ENCODE assay signal across 1 cellular context in genomic region chr11:48081151-48082010, GRCh38.
TF ChIP-seq lines count a peak whose summit lies in the region.

No MANE protein-coding gene starts in this region.

TF ChIP-seq in SK-N-SH treated with all-trans-retinoic acid at 6 μM for 48 hours, 23 proteins besides CTCF, POLR2A, EP300 and RAD21 (continued from another document):
- TF ChIP-seq POU6F1 (CRISPR knock-in tag; IDR thresholded peaks at IDR 0.05; ENCODE audit: borderline replicate concordance, low read depth) = no peak
- no peak for TF ChIP-seq PATZ1 (CRISPR knock-in tag; IDR thresholded peaks at IDR 0.05; ENCODE audit: borderline replicate concordance)
